Comparison of ENCODE assay signal across 19 cellular contexts in the genomic region with DNA sequence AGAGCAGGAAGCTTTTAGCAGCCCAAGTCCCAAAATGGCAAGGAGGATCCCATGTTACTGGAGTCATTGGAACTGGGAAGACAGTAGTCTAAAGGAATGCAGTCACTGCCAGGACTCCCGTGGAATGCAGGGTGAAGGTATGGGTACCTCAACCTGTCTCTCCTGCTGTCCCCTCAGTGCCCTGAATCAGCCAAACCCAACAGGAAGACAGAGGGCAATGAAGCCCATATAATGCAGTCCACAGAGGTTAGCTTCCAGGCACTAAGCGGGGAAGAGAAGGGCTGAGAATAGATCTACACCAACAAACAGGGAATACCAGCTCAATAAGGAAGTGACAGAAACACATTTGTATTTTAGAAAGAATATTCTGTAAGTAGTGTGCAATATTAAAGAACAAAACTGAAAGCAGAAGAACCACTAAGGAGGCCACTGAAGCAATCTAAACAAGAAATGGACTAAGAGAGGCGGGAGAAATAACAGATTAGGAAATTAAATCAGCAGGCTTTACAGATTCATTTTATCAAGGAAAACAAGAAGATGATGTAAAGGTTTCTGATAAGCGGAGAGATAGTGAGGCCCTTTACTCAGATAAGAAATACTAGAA. TPM values are rescaled to one million over a fixed set of nuclear protein-coding genes. Genes with fewer than 3 reads are reported as not detected.
DNase-seq lines count a peak whose midpoint lies in the region; ATAC-seq, FAIRE-seq and TF ChIP-seq lines count a peak whose summit lies in the region.
"Had no signal": no experiment of that assay in that cellular context is flagged by ENCODE, and none has a peak within 500 bp of the region (broad histone marks: within the 10 kb centered on the region; RNA-seq: fewer than 3 reads in every experiment).

No MANE protein-coding gene starts in this region.

- H2BK120ac ChIP-seq in H1 (replicated peaks; ENCODE audit: low read depth, low read length) = no peak overlapping the region

- H3K4me1 ChIP-seq in mammary epithelial cell (ENCODE audit: insufficient read depth, low read length) = peaks cover 8% of the 10 kb centered on the region
- H3K4me1 ChIP-seq in H1 (replicated peaks in 1 of 4; ENCODE audit: control insufficient read depth in 3 of 4, insufficient read depth in 4 of 4, low read length in 3 of 4) = peaks cover 0 to 2% (median 0%) of the 10 kb centered on the region in 4 experiments; a peak in 1 of 7 replicates
- H3K4me1 ChIP-seq: thyroid gland had no signal

- H2AFZ ChIP-seq in mammary epithelial cell (ENCODE audit: low read depth, low read length) (no peak overlapping the region), H1 (ENCODE audit: low read length) (no peak overlapping the region)

- H3K9ac ChIP-seq in mammary epithelial cell (ENCODE audit: insufficient read depth, low read length) (no peak overlapping the region), H1 (replicated peaks in 1 of 4; ENCODE audit: extremely low read depth in 1 of 4, low read depth in 3 of 4, low read length in 3 of 4) (no peak overlapping the region)

- no peaks in the 10 kb centered on the region for H4K20me1 ChIP-seq in mammary epithelial cell (ENCODE audit: insufficient read depth, low read length)
- no peaks in the 10 kb centered on the region for H4K20me1 ChIP-seq in H1 (replicated peaks in 1 of 2; ENCODE audit: control insufficient read depth in 1 of 2, insufficient read depth in 2 of 2, low read length in 2 of 2)

- no peaks in the 10 kb centered on the region for H3K9me3 Mint-ChIP-seq in MCF 10A (ENCODE audit: unreplicated experiment)
- H3K9me3 Mint-ChIP-seq in chondrocyte (ENCODE audit: low read depth) = no peaks in the 10 kb centered on the region
- H3K9me3 Mint-ChIP-seq: stimulated activated effector memory CD8-positive, alpha-beta T cell treated with anti-CD3 and anti-CD28 coated beads, Interleukin-12 subunit alpha, Interleukin-12 subunit beta, amount 100 ng/mL, for 72 hours had no signal

- TF ChIP-seq EP300 in H1 (IDR thresholded peaks at IDR 0.05; ENCODE audit: borderline replicate concordance in 1 of 2, low read depth in 2 of 2, low read length in 2 of 2) = no peak

- H3K27me3 ChIP-seq in mammary epithelial cell (ENCODE audit: insufficient read depth, low read length) (no peaks in the 10 kb centered on the region), H1 (replicated peaks in 1 of 4; ENCODE audit: control insufficient read depth in 3 of 4, extremely low read depth in 1 of 4, insufficient read depth in 3 of 4, low read length in 3 of 4) (no peaks in the 10 kb centered on the region)
- H3K27me3 ChIP-seq: thyroid gland had no signal

- no peak for ATAC-seq in GM18858 (IDR thresholded peaks at IDR 0.05; ENCODE audit: unreplicated experiment)
- ATAC-seq: activated naive CD4-positive, alpha-beta T cell treated with anti-CD3 and anti-CD28 coated beads, Interleukin-2, amount 50 U/mL, for 72 hours; stimulated activated effector memory CD8-positive, alpha-beta T cell treated with anti-CD3 and anti-CD28 coated beads, Interleukin-12 subunit alpha, Interleukin-12 subunit beta, amount 100 ng/mL, for 72 hours had no signal

- H4K5ac ChIP-seq in H1 (ENCODE audit: insufficient read length, low read depth, low read length) = no peak overlapping the region

- no peaks in the 10 kb centered on the region for H3K36me3 ChIP-seq in mammary epithelial cell (ENCODE audit: insufficient read depth, low read length)
- no peaks in the 10 kb centered on the region for H3K36me3 ChIP-seq in H1 (ENCODE audit: control insufficient read depth in 2 of 4, insufficient read depth in 4 of 4, low read length in 3 of 4)
- H3K36me3 ChIP-seq: thyroid gland had no signal

- TF ChIP-seq CTCF in MCF 10A (IDR thresholded peaks at IDR 0.05; ENCODE audit: unreplicated experiment) (no peak), mammary epithelial cell (conservative IDR thresholded peaks at IDR 0.05 in 1 of 2, IDR thresholded peaks at IDR 0.05 in 1 of 2; ENCODE audit: extremely low read depth in 1 of 2, insufficient read depth in 1 of 2, low read depth in 1 of 2, low read length in 2 of 2) (no peak), H1 (IDR thresholded peaks at IDR 0.05; ENCODE audit: control extremely low read depth in 1 of 3, insufficient read depth in 1 of 3, low read depth in 1 of 3, low read length in 3 of 3) (no peak), chondrocyte (IDR thresholded peaks at IDR 0.05) (no peak)

- FAIRE-seq in H1 (lab: Jason Lieb, UNC) = no peak
- FAIRE-seq: endothelial cell of umbilical vein had no signal

- H3K4me3 Mint-ChIP-seq in MCF 10A (ENCODE audit: unreplicated experiment) = no peak overlapping the region
- no peak overlapping the region for H3K4me3 Mint-ChIP-seq in chondrocyte (ENCODE audit: unreplicated experiment)
- H3K4me3 Mint-ChIP-seq: brain; stimulated activated effector memory CD8-positive, alpha-beta T cell treated with anti-CD3 and anti-CD28 coated beads, Interleukin-12 subunit alpha, Interleukin-12 subunit beta, amount 100 ng/mL, for 72 hours had no signal

- no peak overlapping the region for H3K56ac ChIP-seq in H1 (replicated peaks; ENCODE audit: insufficient read length, low read depth, low read length)

- H3K79me2 ChIP-seq in mammary epithelial cell (ENCODE audit: insufficient read depth, low read length) (no peaks in the 10 kb centered on the region), H1 (ENCODE audit: control insufficient read depth in 1 of 2, insufficient read depth in 2 of 2, low read length in 2 of 2) (no peaks in the 10 kb centered on the region)

- WGBS in mammary epithelial cell (ENCODE audit: low coverage, missing lambda C conversion rate) = 100% methylated on average over 4 of the region's 4 CpGs
- 93% methylated on average over 3 of the region's 4 CpGs; no CpG with 5 or more reads in 1 of the 2 experiments for WGBS in H1 (ENCODE audit: extremely low coverage in 1 of 2, insufficient coverage in 1 of 2, insufficient read length in 1 of 2, insufficient replicate concordance in 2 of 2, low coverage in 1 of 2, low lambda C conversion rate in 2 of 2, missing lambda C conversion rate in 1 of 2), 2 experiments

- H3K4ac ChIP-seq in H1 (replicated peaks; ENCODE audit: insufficient read length, low read depth, low read length) = no peak overlapping the region

- H3K27ac Mint-ChIP-seq in MCF 10A (ENCODE audit: low read depth, unreplicated experiment) = peak overlapping the region; percentile 53
- H3K27ac Mint-ChIP-seq in chondrocyte (ENCODE audit: unreplicated experiment) = no peak overlapping the region
- H3K27ac Mint-ChIP-seq: brain; stimulated activated effector memory CD8-positive, alpha-beta T cell treated with anti-CD3 and anti-CD28 coated beads, Interleukin-12 subunit alpha, Interleukin-12 subunit beta, amount 100 ng/mL, for 72 hours had no signal

- no peak overlapping the region for H4K91ac ChIP-seq in H1 (replicated peaks; ENCODE audit: insufficient read length, low read length)

- no peak overlapping the region for H2BK12ac ChIP-seq in H1 (ENCODE audit: low read depth, low read length)

- peaks cover 32% of the 10 kb centered on the region for H3K4me1 Mint-ChIP-seq in MCF 10A (ENCODE audit: insufficient read depth, unreplicated experiment)
- peaks cover 28% of the 10 kb centered on the region for H3K4me1 Mint-ChIP-seq in chondrocyte (ENCODE audit: low read depth)

- no peak overlapping the region for H2BK5ac ChIP-seq in H1 (ENCODE audit: low read depth, low read length)

- dilution Hi-C loops in mammary epithelial cell (cut with HindIII; ENCODE audit: low sequenced_read_pairs) = no loop called here

- no peak overlapping the region for H4K8ac ChIP-seq in H1 (ENCODE audit: extremely low read depth, insufficient read depth, low read length)

- H3K79me1 ChIP-seq in H1 (ENCODE audit: low read depth, low read length) = no peaks in the 10 kb centered on the region

- no peak overlapping the region for H3K23ac ChIP-seq in H1 (ENCODE audit: insufficient read length)

- intact Hi-C loops in MCF 10A (cut with micrococcal nuclease) = no loop called here
- intact Hi-C loops in mammary epithelial cell (cut with micrococcal nuclease) = no loop called here

- CTCF ChIA-PET in MCF 10A (lab: Yijun Ruan, JAX) = no interaction called here
- CTCF ChIA-PET in mammary epithelial cell (lab: Charles Lee; ENCODE audit: low non-redundant PET) = no interaction called here
- CTCF ChIA-PET in H1 (lab: Charles Lee; ENCODE audit: partially characterized antibody) = interaction anchor here (0.6 to 1.2 kb wide), 3 partner anchors 24 to 438 kb away, joined by 3 read pairs; no protein-coding TSS in a partner anchor

- H3K18ac ChIP-seq in H1 (ENCODE audit: extremely low read depth, low read length) = no peak overlapping the region

- H3K36me3 Mint-ChIP-seq in MCF 10A (ENCODE audit: insufficient read depth, unreplicated experiment) (peaks cover 7% of the 10 kb centered on the region), chondrocyte (ENCODE audit: low read depth) (peaks cover 9% of the 10 kb centered on the region)
- H3K36me3 Mint-ChIP-seq: brain had no signal

- H3K4me2 ChIP-seq in mammary epithelial cell (ENCODE audit: insufficient read depth, low read depth, low read length) (no peak overlapping the region), H1 (ENCODE audit: insufficient read depth in 1 of 2, low read depth in 2 of 2, low read length in 2 of 2) (no peak overlapping the region)

- POLR2A ChIA-PET in MCF 10A (lab: Yijun Ruan, JAX) = interaction anchor here (1.0 to 1.5 kb wide), 2 partner anchors 9 to 12 kb away, joined by 3 read pairs; no protein-coding TSS in a partner anchor
- POLR2A ChIA-PET in H1 (lab: Charles Lee; ENCODE audit: partially characterized antibody) = no interaction called here

- DNase-seq in MCF 10A (ENCODE audit: unreplicated experiment) = no peak
- DNase-seq in mammary epithelial cell = no peak
- peak; percentile 53 to 85 for DNase-seq in NOMO-1 (lab: John Stamatoyannopoulos, UW; ENCODE audit: unreplicated experiment in 2 of 2)
- DNase-seq in H1 (ENCODE audit: low read depth in 1 of 2, low spot score in 2 of 2) = no peak
- no peak for DNase-seq in SW480 (ENCODE audit: low spot score)
- DNase-seq in chondrocyte (ENCODE audit: low spot score) = no peak
- DNase-seq in pons (ENCODE audit: low spot score) = no peak
- DNase-seq: ACHN; activated CD4-positive, alpha-beta T cell treated with anti-CD3 and anti-CD28 coated beads, Interleukin-2, amount 50 U/mL, for 48 hours; activated T-cell treated with anti-CD3 and anti-CD28 coated beads, Interleukin-2, amount 50 U/mL, for 1 hour; hypothalamus; Kasumi-1; NCI-H1417; thyroid gland had no signal

- no peak overlapping the region for H3K14ac ChIP-seq in H1 (ENCODE audit: insufficient read length)

- H3K27me3 Mint-ChIP-seq in MCF 10A (ENCODE audit: insufficient read depth, unreplicated experiment) (no peaks in the 10 kb centered on the region), chondrocyte (ENCODE audit: low read depth) (no peaks in the 10 kb centered on the region)

- in situ Hi-C loops in mammary epithelial cell (cut with MboI; ENCODE audit: low sequenced_read_pairs in 2 of 2) = no loop called here

- H2BK15ac ChIP-seq in H1 (ENCODE audit: low read length) = no peak overlapping the region

- H3K27ac ChIP-seq in mammary epithelial cell (ENCODE audit: insufficient read depth, low read depth, low read length) = no peak overlapping the region
- no peak overlapping the region for H3K27ac ChIP-seq in H1 (ENCODE audit: low read depth, low read length)
- H3K27ac ChIP-seq: thyroid gland had no signal

- BruUV-seq in MCF 10A (replicated peaks; lab: Mats Ljungman, UMichigan) (no TSS peak), mammary epithelial cell (replicated peaks; lab: Mats Ljungman, UMichigan) (no TSS peak)

- no peak overlapping the region for H2BK20ac ChIP-seq in H1 (ENCODE audit: low read length)

- H3K9me3 ChIP-seq in mammary epithelial cell (replicated peaks; ENCODE audit: insufficient read depth, low read length) (no peaks in the 10 kb centered on the region), H1 (ENCODE audit: insufficient read depth in 2 of 2, low read depth in 1 of 2, low read length in 1 of 2) (no peaks in the 10 kb centered on the region)
- H3K9me3 ChIP-seq: thyroid gland had no signal

- no peak for TF ChIP-seq RAD21 in H1 (IDR thresholded peaks at IDR 0.05 in 1 of 2, conservative IDR thresholded peaks at IDR 0.05 in 1 of 2; ENCODE audit: low read depth in 2 of 2, low read length in 2 of 2)

- H3K23me2 ChIP-seq in H1 (ENCODE audit: low read depth, low read length) = no peaks in the 10 kb centered on the region

- no peak overlapping the region for H3K4me3 ChIP-seq in mammary epithelial cell (replicated peaks in 1 of 3; ENCODE audit: insufficient read depth in 1 of 3, low read depth in 2 of 3, low read length in 3 of 3)
- H3K4me3 ChIP-seq in H1 (ENCODE audit: extremely low read depth in 1 of 4, insufficient read depth in 2 of 4, low read depth in 3 of 4, low read length in 4 of 4) = no peak overlapping the region
- H3K4me3 ChIP-seq: thyroid gland had no signal

- H2AK5ac ChIP-seq in H1 (ENCODE audit: low read depth, low read length) = no peak overlapping the region

- TF ChIP-seq POLR2A in H1 (IDR thresholded peaks at IDR 0.05; ENCODE audit: control extremely low read depth in 1 of 2, low read depth in 2 of 2, low read length in 2 of 2) = no peak

RNA-seq across cellular contexts. Expression of a gene that starts 8.3 kb away (rescaled TPM):
- 34.2 and 46.0 TPM in 2 replicates for total RNA-seq in MCF 10A (2022)
- total RNA-seq in mammary epithelial cell = 1 to 10 TPM; 5.0 to 6.0 TPM
- 3.1 TPM for polyA plus RNA-seq in mammary epithelial cell
- polyA minus RNA-seq in mammary epithelial cell = 11.3 TPM
- 3.6 and 5.3 TPM in 2 replicates for total RNA-seq in H1 (2021; fragmentation: NEBNext Ultra II Directional; extraction: Animal tissue kit (Norgen Biotek cat#: 25700))
- 2.0 and 3.1 TPM in 2 replicates for polyA plus RNA-seq in H1 (2011; rRNA removed)
- 3.8 TPM for polyA plus RNA-seq in H1 (2011; cell fraction: cytosol; rRNA removed)
- polyA plus RNA-seq in H1 (2011; cell fraction: nucleus; rRNA removed) = 1.8 TPM
- polyA plus RNA-seq in H1 (2012, experiment 1 of 2) = 2.0 to 3.5 TPM (median 2.8 TPM) in 4 replicates
- 0.24 TPM for polyA plus RNA-seq in H1 (2012, experiment 2 of 2)
- polyA plus RNA-seq in H1 (2013, experiment 1 of 2) = 2.0 TPM
- 2.3 TPM for polyA plus RNA-seq in H1 (2013, experiment 2 of 2)
- 6.6 and 7.6 TPM in 2 replicates for polyA minus RNA-seq in H1 (2011; rRNA and poly(A)+ RNA removed)
- polyA minus RNA-seq in H1 (2011; cell fraction: cytosol; rRNA and poly(A)+ RNA removed) = 3.3 TPM
- polyA minus RNA-seq in H1 (2011; cell fraction: nucleus; rRNA and poly(A)+ RNA removed) = 13.8 TPM
- 7.9 to 9.6 TPM (median 8.9 TPM) in 3 replicates for total RNA-seq in chondrocyte

Comparison
In these comparisons a context has a peak if more than half of its experiments do, and no peak if none do; other contexts are left out.
1. DNase-seq: peak in NOMO-1 (2 of 2); none in MCF 10A (single experiment), mammary epithelial cell (single experiment), H1 (0 of 2), SW480 (single experiment), chondrocyte (single experiment) and pons (single experiment).